In the genomic region with DNA sequence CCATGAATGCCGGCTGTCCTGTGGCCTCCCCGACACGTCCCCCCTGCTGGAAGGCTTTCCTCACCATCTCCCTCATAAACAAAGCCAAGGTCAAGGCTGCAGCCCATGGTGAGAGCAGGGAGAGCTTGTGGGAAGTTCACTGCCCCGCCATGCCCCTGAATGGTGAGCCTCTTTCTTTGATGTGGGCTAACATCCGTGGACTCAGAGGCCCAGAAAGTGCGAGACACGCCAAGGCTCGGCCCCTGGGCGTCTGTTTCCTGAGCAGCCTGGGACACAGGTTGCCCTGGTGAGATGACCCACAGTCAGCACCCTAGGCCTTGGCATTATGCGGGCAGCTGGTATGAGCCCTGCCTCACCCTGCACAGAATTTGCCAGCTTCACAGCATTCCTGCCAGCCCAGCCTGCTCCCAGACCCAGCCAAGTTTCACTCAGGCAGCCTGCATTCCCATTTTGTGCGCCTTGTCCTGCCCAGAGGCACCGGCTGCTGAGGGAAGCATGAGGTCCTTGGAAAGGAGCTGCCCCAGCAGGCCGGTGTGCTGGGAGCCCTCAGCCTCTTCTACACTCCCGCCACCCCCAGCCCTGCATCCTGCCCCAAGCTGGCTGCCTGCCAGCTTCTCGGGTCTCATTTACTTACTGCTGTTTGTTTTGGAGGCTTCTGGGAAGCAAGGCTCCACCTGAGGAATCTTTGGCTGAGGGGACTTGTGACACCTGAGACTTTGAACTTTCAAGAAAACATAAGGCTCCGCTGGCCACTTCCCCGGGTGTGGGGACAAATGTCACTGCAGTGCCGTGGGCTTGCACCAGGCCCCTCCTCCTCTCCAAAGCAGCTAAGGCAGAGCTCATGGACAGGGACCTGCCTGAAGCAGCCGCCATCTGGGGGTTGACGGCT, we compare ENCODE assay signal across 1 cellular context.
TF ChIP-seq lines count a peak whose summit lies in the region.

No MANE protein-coding gene starts in this region.

TF ChIP-seq in HepG2, 621 proteins besides CTCF, POLR2A, EP300 and RAD21 (continued from another document and continues in another):
- TF ChIP-seq, protein P1, sequence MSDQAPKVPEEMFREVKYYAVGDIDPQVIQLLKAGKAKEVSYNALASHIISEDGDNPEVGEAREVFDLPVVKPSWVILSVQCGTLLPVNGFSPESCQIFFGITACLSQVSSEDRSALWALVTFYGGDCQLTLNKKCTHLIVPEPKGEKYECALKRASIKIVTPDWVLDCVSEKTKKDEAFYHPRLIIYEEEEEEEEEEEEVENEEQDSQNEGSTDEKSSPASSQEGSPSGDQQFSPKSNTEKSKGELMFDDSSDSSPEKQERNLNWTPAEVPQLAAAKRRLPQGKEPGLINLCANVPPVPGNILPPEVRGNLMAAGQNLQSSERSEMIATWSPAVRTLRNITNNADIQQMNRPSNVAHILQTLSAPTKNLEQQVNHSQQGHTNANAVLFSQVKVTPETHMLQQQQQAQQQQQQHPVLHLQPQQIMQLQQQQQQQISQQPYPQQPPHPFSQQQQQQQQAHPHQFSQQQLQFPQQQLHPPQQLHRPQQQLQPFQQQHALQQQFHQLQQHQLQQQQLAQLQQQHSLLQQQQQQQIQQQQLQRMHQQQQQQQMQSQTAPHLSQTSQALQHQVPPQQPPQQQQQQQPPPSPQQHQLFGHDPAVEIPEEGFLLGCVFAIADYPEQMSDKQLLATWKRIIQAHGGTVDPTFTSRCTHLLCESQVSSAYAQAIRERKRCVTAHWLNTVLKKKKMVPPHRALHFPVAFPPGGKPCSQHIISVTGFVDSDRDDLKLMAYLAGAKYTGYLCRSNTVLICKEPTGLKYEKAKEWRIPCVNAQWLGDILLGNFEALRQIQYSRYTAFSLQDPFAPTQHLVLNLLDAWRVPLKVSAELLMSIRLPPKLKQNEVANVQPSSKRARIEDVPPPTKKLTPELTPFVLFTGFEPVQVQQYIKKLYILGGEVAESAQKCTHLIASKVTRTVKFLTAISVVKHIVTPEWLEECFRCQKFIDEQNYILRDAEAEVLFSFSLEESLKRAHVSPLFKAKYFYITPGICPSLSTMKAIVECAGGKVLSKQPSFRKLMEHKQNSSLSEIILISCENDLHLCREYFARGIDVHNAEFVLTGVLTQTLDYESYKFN (CRISPR knock-in tag; conservative IDR thresholded peaks at IDR 0.05): peak; percentile 90
- TF ChIP-seq HCFC1 (IDR thresholded peaks at IDR 0.05; ENCODE audit: low read depth, low read length) (no peak), ZNF75D (CRISPR knock-in tag; IDR thresholded peaks at IDR 0.05; ENCODE audit: borderline replicate concordance) (no peak), CHD2 (IDR thresholded peaks at IDR 0.05; ENCODE audit: low read depth, low read length) (no peak), ZBTB14 (CRISPR knock-in tag; IDR thresholded peaks at IDR 0.05) (no peak), ZNF878 (CRISPR knock-in tag; IDR thresholded peaks at IDR 0.05) (peak; percentile 73), ZNF781 (CRISPR knock-in tag; IDR thresholded peaks at IDR 0.05; ENCODE audit: borderline replicate concordance, not compliant biosample characterization) (peak; percentile 57), ZNF264 (CRISPR knock-in tag; IDR thresholded peaks at IDR 0.05) (no peak), PHF5A (CRISPR knock-in tag; IDR thresholded peaks at IDR 0.05; ENCODE audit: low read depth, unreplicated experiment) (no peak), FOXJ3 (CRISPR knock-in tag; IDR thresholded peaks at IDR 0.05; ENCODE audit: borderline replicate concordance) (peak; percentile 91), CBFB (CRISPR knock-in tag; IDR thresholded peaks at IDR 0.05) (peak; percentile 100), IKZF1 (IDR thresholded peaks at IDR 0.05) (no peak), IKZF5 (CRISPR knock-in tag; IDR thresholded peaks at IDR 0.05) (peak; percentile 95), ZNF577 (CRISPR knock-in tag; IDR thresholded peaks at IDR 0.05; ENCODE audit: borderline replicate concordance, low read depth) (no peak), ZNF20 (CRISPR knock-in tag; IDR thresholded peaks at IDR 0.05) (no peak), ZBTB10 (CRISPR knock-in tag; IDR thresholded peaks at IDR 0.05; ENCODE audit: borderline replicate concordance) (no peak), NBN (conservative IDR thresholded peaks at IDR 0.05) (no peak), RAD51 (IDR thresholded peaks at IDR 0.05; ENCODE audit: borderline replicate concordance) (no peak), MTA3 (CRISPR knock-in tag; IDR thresholded peaks at IDR 0.05) (no peak), GPBP1L1 (CRISPR knock-in tag; IDR thresholded peaks at IDR 0.05) (no peak), SIX1 (CRISPR knock-in tag; IDR thresholded peaks at IDR 0.05; ENCODE audit: borderline replicate concordance) (no peak; the same call in 1 of the 2 replicates), TSC22D2 (CRISPR knock-in tag; IDR thresholded peaks at IDR 0.05; ENCODE audit: borderline replicate concordance) (peak; percentile 70; the same call in 1 of the 2 replicates), PRMT3 (CRISPR knock-in tag; IDR thresholded peaks at IDR 0.05; ENCODE audit: borderline replicate concordance, low read depth) (no peak), MXI1 (IDR thresholded peaks at IDR 0.05; ENCODE audit: borderline replicate concordance, low read depth, low read length) (no peak), ZBTB33 (CRISPR knock-in tag; IDR thresholded peaks at IDR 0.05) (peak; percentile 71), BORCS8-MEF2B (CRISPR knock-in tag; IDR thresholded peaks at IDR 0.05) (peak; percentile 40; the same call in 1 of the 2 replicates), ZNF569 (CRISPR knock-in tag; IDR thresholded peaks at IDR 0.05; ENCODE audit: borderline replicate concordance) (no peak), ZNF446 (CRISPR knock-in tag; IDR thresholded peaks at IDR 0.05) (no peak), ZNF430 (CRISPR knock-in tag; IDR thresholded peaks at IDR 0.05) (peak; percentile 67; the same call in 1 of the 2 replicates), DMAP1 (CRISPR knock-in tag; IDR thresholded peaks at IDR 0.05) (no peak), ZNF274 (CRISPR knock-in tag; IDR thresholded peaks at IDR 0.05) (peak; percentile 79), SMC3 (IDR thresholded peaks at IDR 0.05; ENCODE audit: low read length) (no peak), ZKSCAN5 (CRISPR knock-in tag; IDR thresholded peaks at IDR 0.05) (no peak), MLLT10 (CRISPR knock-in tag; IDR thresholded peaks at IDR 0.05) (no peak), ZNF138 (CRISPR knock-in tag; IDR thresholded peaks at IDR 0.05; ENCODE audit: low read depth) (no peak), ZNF317 (CRISPR knock-in tag; IDR thresholded peaks at IDR 0.05) (0 out of 2 replicates have a peak, but pooled peaks have one; percentile 42), TMF1 (CRISPR knock-in tag; IDR thresholded peaks at IDR 0.05; ENCODE audit: low read depth) (no peak), U2AF2 (IDR thresholded peaks at IDR 0.05; ENCODE audit: low read depth, low read length) (no peak), ZNF180 (CRISPR knock-in tag; IDR thresholded peaks at IDR 0.05; ENCODE audit: borderline replicate concordance, low read depth) (no peak), ZNF235 (CRISPR knock-in tag; IDR thresholded peaks at IDR 0.05; ENCODE audit: borderline replicate concordance) (no peak), ZKSCAN8 (CRISPR knock-in tag; IDR thresholded peaks at IDR 0.05; ENCODE audit: borderline replicate concordance) (peak; percentile 69; the same call in 1 of the 2 replicates), ATF3 (CRISPR knock-in tag; IDR thresholded peaks at IDR 0.05) (no peak; the same call in 1 of the 2 replicates), ATM (IDR thresholded peaks at IDR 0.05; ENCODE audit: borderline replicate concordance) (no peak), ZFP37 (CRISPR knock-in tag; IDR thresholded peaks at IDR 0.05; ENCODE audit: borderline replicate concordance) (no peak), ATF7-NPFF (CRISPR knock-in tag; IDR thresholded peaks at IDR 0.05; ENCODE audit: low read depth) (peak; percentile 70; the same call in 1 of the 2 replicates), TBX3 (IDR thresholded peaks at IDR 0.05; ENCODE audit: borderline replicate concordance) (peak; percentile 75)
- TF ChIP-seq, protein P2, sequence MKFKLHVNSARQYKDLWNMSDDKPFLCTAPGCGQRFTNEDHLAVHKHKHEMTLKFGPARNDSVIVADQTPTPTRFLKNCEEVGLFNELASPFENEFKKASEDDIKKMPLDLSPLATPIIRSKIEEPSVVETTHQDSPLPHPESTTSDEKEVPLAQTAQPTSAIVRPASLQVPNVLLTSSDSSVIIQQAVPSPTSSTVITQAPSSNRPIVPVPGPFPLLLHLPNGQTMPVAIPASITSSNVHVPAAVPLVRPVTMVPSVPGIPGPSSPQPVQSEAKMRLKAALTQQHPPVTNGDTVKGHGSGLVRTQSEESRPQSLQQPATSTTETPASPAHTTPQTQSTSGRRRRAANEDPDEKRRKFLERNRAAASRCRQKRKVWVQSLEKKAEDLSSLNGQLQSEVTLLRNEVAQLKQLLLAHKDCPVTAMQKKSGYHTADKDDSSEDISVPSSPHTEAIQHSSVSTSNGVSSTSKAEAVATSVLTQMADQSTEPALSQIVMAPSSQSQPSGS (CRISPR knock-in tag; IDR thresholded peaks at IDR 0.05): peak; percentile 55; the same call in 1 of the 2 replicates
- TF ChIP-seq, protein P3, sequence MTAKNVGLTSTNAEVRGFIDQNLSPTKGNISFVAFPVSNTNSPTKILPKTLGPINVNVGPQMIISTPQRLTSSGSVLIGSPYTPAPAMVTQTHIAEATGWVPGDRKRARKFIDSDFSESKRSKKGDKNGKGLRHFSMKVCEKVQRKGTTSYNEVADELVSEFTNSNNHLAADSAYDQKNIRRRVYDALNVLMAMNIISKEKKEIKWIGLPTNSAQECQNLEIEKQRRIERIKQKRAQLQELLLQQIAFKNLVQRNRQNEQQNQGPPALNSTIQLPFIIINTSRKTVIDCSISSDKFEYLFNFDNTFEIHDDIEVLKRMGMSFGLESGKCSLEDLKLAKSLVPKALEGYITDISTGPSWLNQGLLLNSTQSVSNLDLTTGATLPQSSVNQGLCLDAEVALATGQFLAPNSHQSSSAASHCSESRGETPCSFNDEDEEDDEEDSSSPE (CRISPR knock-in tag; IDR thresholded peaks at IDR 0.05): no peak
- TF ChIP-seq, protein P4, sequence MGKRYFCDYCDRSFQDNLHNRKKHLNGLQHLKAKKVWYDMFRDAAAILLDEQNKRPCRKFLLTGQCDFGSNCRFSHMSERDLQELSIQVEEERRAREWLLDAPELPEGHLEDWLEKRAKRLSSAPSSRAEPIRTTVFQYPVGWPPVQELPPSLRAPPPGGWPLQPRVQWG (CRISPR knock-in tag; IDR thresholded peaks at IDR 0.05; ENCODE audit: borderline replicate concordance, low read depth): no peak
